In genomic region chr10:18312385-18313145, GRCh38 we compare ENCODE assay signal across 8 cellular contexts.
DNase-seq lines count a peak whose midpoint lies in the region; ATAC-seq and TF ChIP-seq lines count a peak whose summit lies in the region.

No MANE protein-coding gene starts in this region.

- no peaks in the 10 kb centered on the region for H3K4me1 Mint-ChIP-seq in activated CD4-positive, alpha-beta T cell treated with anti-CD3 and anti-CD28 coated beads, Interleukin-2, amount 10 ng/mL, durations not matched to agents 7 days and 5 days

- H3K27me3 Mint-ChIP-seq in activated CD4-positive, alpha-beta T cell treated with anti-CD3 and anti-CD28 coated beads, Interleukin-2, amount 10 ng/mL, durations not matched to agents 7 days and 5 days: peaks cover 3% of the 10 kb centered on the region

- peak; percentile 83 for TF ChIP-seq RAD21 in neural cell (conservative IDR thresholded peaks at IDR 0.05)

- no peak overlapping the region for H3K4me3 Mint-ChIP-seq in activated CD4-positive, alpha-beta T cell treated with anti-CD3 and anti-CD28 coated beads, Interleukin-2, amount 10 ng/mL, durations not matched to agents 7 days and 5 days

- no peaks in the 10 kb centered on the region for H3K9me3 ChIP-seq in OCI-LY3 (ENCODE audit: insufficient read depth, low read length)
- no peaks in the 10 kb centered on the region for H3K9me3 ChIP-seq in neural cell (ENCODE audit: low read length)

- H3K27me3 ChIP-seq in OCI-LY3 (ENCODE audit: low read depth, low read length) (no peaks in the 10 kb centered on the region), neural cell (ENCODE audit: insufficient read depth, low read depth, low read length) (no peaks in the 10 kb centered on the region)

- H3K36me3 ChIP-seq in OCI-LY3 (replicated peaks; ENCODE audit: low read depth, low read length): no peaks in the 10 kb centered on the region
- H3K36me3 ChIP-seq in neural cell (ENCODE audit: insufficient read depth, low read length): no peaks in the 10 kb centered on the region

- H3K36me3 Mint-ChIP-seq in activated CD4-positive, alpha-beta T cell treated with anti-CD3 and anti-CD28 coated beads, Interleukin-2, amount 10 ng/mL, durations not matched to agents 7 days and 5 days (ENCODE audit: low read depth): no peaks in the 10 kb centered on the region

- no peaks in the 10 kb centered on the region for H3F3A ChIP-seq in neural cell (ENCODE audit: insufficient read depth, low read length, poor library complexity, severe bottlenecking)

- H3K4me3 ChIP-seq in AG10803 (ENCODE audit: low read length) (no peak overlapping the region), OCI-LY3 (ENCODE audit: low read length) (no peak overlapping the region), neural cell (ENCODE audit: low read length) (no peak overlapping the region)

- 0 out of 2 replicates have a peak overlapping the region, but pooled peaks have one; percentile 7 for H3K4me2 ChIP-seq in OCI-LY3 (ENCODE audit: low read length)
- no peak overlapping the region for H3K4me2 ChIP-seq in neural cell (ENCODE audit: low read length)

- H3K79me2 ChIP-seq in OCI-LY3 (ENCODE audit: low read length): no peaks in the 10 kb centered on the region
- no peaks in the 10 kb centered on the region for H3K79me2 ChIP-seq in neural cell (replicated peaks; ENCODE audit: insufficient read depth, low read length)

- H3K27ac ChIP-seq in OCI-LY3 (ENCODE audit: low read length) (no peak overlapping the region), neural cell (ENCODE audit: low read length) (peak overlapping the region; percentile 32)

- H3K27ac Mint-ChIP-seq in activated CD4-positive, alpha-beta T cell treated with anti-CD3 and anti-CD28 coated beads, Interleukin-2, amount 10 ng/mL, durations not matched to agents 7 days and 5 days: no peak overlapping the region

- H3K9ac ChIP-seq in OCI-LY3 (ENCODE audit: low read length) (no peak overlapping the region), neural cell (ENCODE audit: low read length) (no peak overlapping the region)

- TF ChIP-seq CTCF in AG10803 (conservative IDR thresholded peaks at IDR 0.05; ENCODE audit: low read length) (peak; percentile 61), OCI-LY3 (IDR thresholded peaks at IDR 0.05; ENCODE audit: low read depth, low read length) (peak; percentile 57), neural cell (IDR thresholded peaks at IDR 0.05; ENCODE audit: poor library complexity, severe bottlenecking) (peak; percentile 80)

- H4K20me1 ChIP-seq in OCI-LY3 (ENCODE audit: insufficient read depth, low read length) (no peaks in the 10 kb centered on the region), neural cell (ENCODE audit: insufficient read depth) (no peaks in the 10 kb centered on the region)

- no peaks in the 10 kb centered on the region for H3K4me1 ChIP-seq in OCI-LY3 (ENCODE audit: low read length)

- TF ChIP-seq EP300 in neural cell (conservative IDR thresholded peaks at IDR 0.05; ENCODE audit: poor library complexity, severe bottlenecking): peak; percentile 26

- H2AFZ ChIP-seq in OCI-LY3 (ENCODE audit: low read depth, low read length) (no peak overlapping the region), neural cell (ENCODE audit: low read depth, low read length) (no peak overlapping the region)

- CTCF ChIA-PET in activated CD4-positive, alpha-beta T cell treated with anti-CD3 and anti-CD28 coated beads, Interleukin-2, amount 10 ng/mL, durations not matched to agents 7 days and 5 days (lab: Charles Lee): no interaction called here

- DNase-seq in AG10803 (ENCODE audit: low read depth) (peak; percentile 38), erythroblast (lab: John Stamatoyannopoulos, UW) (peak; percentile 7 to 29)
- no peak for DNase-seq in activated CD4-positive, alpha-beta T cell treated with anti-CD3 and anti-CD28 coated beads, Interleukin-2, amount 10 ng/mL, durations not matched to agents 7 days and 5 days

- no peaks in the 10 kb centered on the region for H3K9me3 Mint-ChIP-seq in activated CD4-positive, alpha-beta T cell treated with anti-CD3 and anti-CD28 coated beads, Interleukin-2, amount 10 ng/mL, durations not matched to agents 7 days and 5 days

- H3K9me2 ChIP-seq in neural cell (ENCODE audit: insufficient read depth, low read length): no peaks in the 10 kb centered on the region

- no peak for TF ChIP-seq POLR2A in erythroblast (IDR thresholded peaks at IDR 0.05; ENCODE audit: low read length)

- POLR2A ChIA-PET in activated CD4-positive, alpha-beta T cell treated with anti-CD3 and anti-CD28 coated beads, Interleukin-2, amount 10 ng/mL, durations not matched to agents 7 days and 5 days (lab: Charles Lee): interaction anchor here (0.6 kb wide), 1 partner anchor 15 kb away, joined by 3 read pairs; no protein-coding TSS in a partner anchor

- ATAC-seq in GM19043 (IDR thresholded peaks at IDR 0.05; ENCODE audit: low read depth, unreplicated experiment) (peak; percentile 77), HG03196 (IDR thresholded peaks at IDR 0.05; ENCODE audit: unreplicated experiment) (peak; percentile 80), HG02840 (IDR thresholded peaks at IDR 0.05; ENCODE audit: low FRiP score, unreplicated experiment) (no peak)

TF ChIP-seq in neural cell, 6 proteins besides CTCF, POLR2A, EP300 and RAD21:
- TF ChIP-seq EZH2 (IDR thresholded peaks at IDR 0.05; ENCODE audit: borderline replicate concordance, insufficient read depth, low read length, poor library complexity, severe bottlenecking) (no peak), SMC3 (conservative IDR thresholded peaks at IDR 0.05; ENCODE audit: poor library complexity) (peak; percentile 74)
